ENCODE assay signal across 20 cellular contexts in genomic region chr11:539971-540481, GRCh38.
"Had no signal": no experiment of that assay in that cellular context is flagged by ENCODE, and none has a peak within 500 bp of the region (broad histone marks: within the 10 kb centered on the region; RNA-seq: fewer than 3 reads in every experiment).

No MANE protein-coding gene starts in this region.

- H3K36me3 Mint-ChIP-seq: activated naive CD8-positive, alpha-beta T cell treated with anti-CD3 and anti-CD28 coated beads, Interleukin-2, amount 10 ng/mL, durations not matched to agents 7 days and 5 days had no signal

- H3K27me3 ChIP-seq: brain microvascular endothelial cell, esophagus squamous epithelium, upper lobe of left lung had no signal

- H3K9me3 Mint-ChIP-seq: activated naive CD8-positive, alpha-beta T cell treated with anti-CD3 and anti-CD28 coated beads, Interleukin-2, amount 10 ng/mL, durations not matched to agents 7 days and 5 days; mesothelial cell of epicardium; nephron progenitor cell; stimulated activated naive CD8-positive, alpha-beta T cell treated with anti-CD3 and anti-CD28 coated beads, Interleukin-15, amount 100 ng/mL, for 72 hours; WTC11 had no signal

- H3K9me3 ChIP-seq: esophagus squamous epithelium, lower lobe of right lung, prostate gland, upper lobe of left lung had no signal

- H3K27ac Mint-ChIP-seq: activated CD8-positive, alpha-beta T cell treated with anti-CD3 and anti-CD28 coated beads, Interleukin-2, amount 10 ng/mL, durations not matched to agents 7 days and 5 days; activated naive CD8-positive, alpha-beta T cell treated with anti-CD3 and anti-CD28 coated beads, Interleukin-2, amount 10 ng/mL, durations not matched to agents 7 days and 5 days; mesothelial cell of epicardium; nephron progenitor cell; stimulated activated naive CD8-positive, alpha-beta T cell treated with anti-CD3 and anti-CD28 coated beads, Interleukin-15, amount 100 ng/mL, for 72 hours; WTC11 had no signal

- H3K4me3 ChIP-seq: esophagus squamous epithelium, lower lobe of right lung, prostate gland, upper lobe of left lung had no signal

- ATAC-seq: activated CD8-positive, alpha-beta T cell treated with anti-CD3 and anti-CD28 coated beads, Interleukin-2, amount 10 ng/mL, durations not matched to agents 7 days and 5 days; lower lobe of right lung; sciatic nerve; stimulated activated naive CD8-positive, alpha-beta T cell treated with anti-CD3 and anti-CD28 coated beads, Interleukin-15, amount 100 ng/mL, for 72 hours; WTC11 had no signal

- DNase-seq: activated CD4-positive, alpha-beta T cell treated with anti-CD3 and anti-CD28 coated beads for 4 hours; activated CD8-positive, alpha-beta T cell treated with anti-CD3 and anti-CD28 coated beads, Interleukin-2, amount 10 ng/mL, durations not matched to agents 7 days and 5 days; activated naive CD4-positive, alpha-beta T cell; activated naive CD8-positive, alpha-beta T cell treated with anti-CD3 and anti-CD28 coated beads, Interleukin-2, amount 10 ng/mL, durations not matched to agents 7 days and 5 days; brain microvascular endothelial cell; cortex of kidney; effector CD4-positive, alpha-beta T cell; esophagus squamous epithelium; hypothalamus; stimulated activated naive CD8-positive, alpha-beta T cell treated with anti-CD3 and anti-CD28 coated beads, Interleukin-15, amount 100 ng/mL, for 72 hours; SW 1271 had no signal

- H3K27me3 Mint-ChIP-seq: activated naive CD8-positive, alpha-beta T cell treated with anti-CD3 and anti-CD28 coated beads, Interleukin-2, amount 10 ng/mL, durations not matched to agents 7 days and 5 days; stimulated activated naive CD8-positive, alpha-beta T cell treated with anti-CD3 and anti-CD28 coated beads, Interleukin-15, amount 100 ng/mL, for 72 hours had no signal

- H3K4me1 Mint-ChIP-seq: WTC11 had no signal

- H3K27ac ChIP-seq: brain microvascular endothelial cell, esophagus squamous epithelium, lower lobe of right lung, prostate gland, upper lobe of left lung had no signal

- H3K4me3 Mint-ChIP-seq: activated CD8-positive, alpha-beta T cell treated with anti-CD3 and anti-CD28 coated beads, Interleukin-2, amount 10 ng/mL, durations not matched to agents 7 days and 5 days; activated naive CD8-positive, alpha-beta T cell treated with anti-CD3 and anti-CD28 coated beads, Interleukin-2, amount 10 ng/mL, durations not matched to agents 7 days and 5 days; mesothelial cell of epicardium; nephron progenitor cell; stimulated activated naive CD8-positive, alpha-beta T cell treated with anti-CD3 and anti-CD28 coated beads, Interleukin-15, amount 100 ng/mL, for 72 hours; WTC11 had no signal

- FAIRE-seq: endothelial cell of umbilical vein, TTC549 had no signal

- H3K36me3 ChIP-seq: brain microvascular endothelial cell, esophagus squamous epithelium, lower lobe of right lung, prostate gland, upper lobe of left lung had no signal
